1 cellular context compared by ENCODE assay signal in the genomic region with DNA sequence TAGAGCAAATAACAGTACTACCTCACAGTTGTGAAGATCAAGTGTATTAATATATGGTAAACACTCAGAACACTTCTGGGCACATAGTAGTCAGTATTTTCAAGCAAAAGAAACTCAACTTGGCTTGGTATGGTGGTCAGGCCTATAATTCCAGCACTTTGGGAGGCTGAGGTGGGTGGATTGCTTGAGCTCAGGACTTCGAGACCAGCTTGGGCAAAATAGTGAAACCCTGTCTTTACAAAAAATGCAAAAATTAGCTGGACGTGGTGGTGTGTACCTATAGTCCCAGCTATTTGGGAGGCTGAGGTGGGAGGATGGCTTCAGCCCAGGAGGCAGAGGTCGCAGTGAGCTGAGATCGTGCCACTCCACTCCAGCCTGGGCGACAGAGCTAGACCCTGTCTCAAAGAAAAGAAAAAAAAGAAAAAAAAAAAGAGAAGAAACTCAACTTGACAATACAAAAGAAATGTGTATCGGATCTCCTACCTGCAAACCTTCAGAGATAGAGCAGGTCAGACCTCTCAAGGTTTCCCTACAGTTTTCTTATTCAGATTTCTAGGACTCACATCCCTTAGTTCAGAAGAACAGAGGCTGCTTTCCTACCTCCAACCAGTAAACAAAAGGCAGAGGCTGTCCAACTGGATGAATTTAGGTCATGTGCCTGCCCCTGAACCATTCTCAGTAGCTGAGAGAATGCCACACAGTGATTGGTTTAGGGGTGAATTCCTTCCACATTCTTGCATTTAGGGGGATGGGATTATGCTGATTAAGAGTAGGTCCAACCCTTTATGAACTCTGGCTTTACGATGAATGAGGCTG.
A peak's percentile ranks its signal among the peaks of the same experiment; 100 is the strongest.
TF ChIP-seq lines count a peak whose summit lies in the region.

No MANE protein-coding gene starts in this region.

TF ChIP-seq in H1, 55 proteins besides CTCF, POLR2A, EP300 and RAD21:
- no peak for TF ChIP-seq EGR1 (IDR thresholded peaks at IDR 0.05; ENCODE audit: borderline replicate concordance, low read depth, low read length)
- TF ChIP-seq MAFK (IDR thresholded peaks at IDR 0.05; ENCODE audit: low read depth, low read length) = no peak
- TF ChIP-seq SP1 (IDR thresholded peaks at IDR 0.05; ENCODE audit: low read depth, low read length) = peak; percentile 95
- TF ChIP-seq SRF (IDR thresholded peaks at IDR 0.05; ENCODE audit: low read depth, low read length) = no peak
- TF ChIP-seq RFX5 (IDR thresholded peaks at IDR 0.05; ENCODE audit: borderline replicate concordance, low read depth, low read length) = no peak
- no peak for TF ChIP-seq JUN (IDR thresholded peaks at IDR 0.05; ENCODE audit: low read depth, low read length)
- TF ChIP-seq POU5F1 (IDR thresholded peaks at IDR 0.05; ENCODE audit: low read depth, low read length) = peak; percentile 83; the same call in 1 of the 2 replicates
- no peak for TF ChIP-seq TAF7 (optimal IDR thresholded peaks at IDR 0.05; ENCODE audit: borderline replicate concordance, low read depth, low read length)
- TF ChIP-seq BRCA1 (IDR thresholded peaks at IDR 0.05; ENCODE audit: low read depth, low read length) = no peak
- TF ChIP-seq, protein P1, sequence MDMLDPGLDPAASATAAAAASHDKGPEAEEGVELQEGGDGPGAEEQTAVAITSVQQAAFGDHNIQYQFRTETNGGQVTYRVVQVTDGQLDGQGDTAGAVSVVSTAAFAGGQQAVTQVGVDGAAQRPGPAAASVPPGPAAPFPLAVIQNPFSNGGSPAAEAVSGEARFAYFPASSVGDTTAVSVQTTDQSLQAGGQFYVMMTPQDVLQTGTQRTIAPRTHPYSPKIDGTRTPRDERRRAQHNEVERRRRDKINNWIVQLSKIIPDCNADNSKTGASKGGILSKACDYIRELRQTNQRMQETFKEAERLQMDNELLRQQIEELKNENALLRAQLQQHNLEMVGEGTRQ (IDR thresholded peaks at IDR 0.05; ENCODE audit: low read length) = peak; percentile 82
- no peak for TF ChIP-seq SIRT6 (IDR thresholded peaks at IDR 0.05; ENCODE audit: low read length)
- TF ChIP-seq SIN3A (conservative IDR thresholded peaks at IDR 0.05 in 1 of 2, IDR thresholded peaks at IDR 0.05 in 1 of 2; ENCODE audit: low read depth in 1 of 2, low read length in 2 of 2) = no peak; a peak in 1 of 4 replicates
- TF ChIP-seq KDM1A (IDR thresholded peaks at IDR 0.05; ENCODE audit: borderline replicate concordance, low read length) = peak; percentile 37; the same call in 1 of the 2 replicates
- TF ChIP-seq TAF1 (IDR thresholded peaks at IDR 0.05; ENCODE audit: low read depth, low read length) = 0 out of 2 replicates have a peak, but pooled peaks have one; percentile 46
- TF ChIP-seq CREB1 (IDR thresholded peaks at IDR 0.05) = no peak
- no peak for TF ChIP-seq GTF2F1 (IDR thresholded peaks at IDR 0.05; ENCODE audit: borderline replicate concordance, low read depth, low read length)
- no peak for TF ChIP-seq HDAC6 (IDR thresholded peaks at IDR 0.05; ENCODE audit: low read depth, low read length)
- no peak for TF ChIP-seq GABPA (IDR thresholded peaks at IDR 0.05; ENCODE audit: borderline replicate concordance, insufficient read depth, low read length)
- TF ChIP-seq RBBP5 (IDR thresholded peaks at IDR 0.05; ENCODE audit: borderline replicate concordance, low read depth, low read length) = no peak
- TF ChIP-seq NANOG (IDR thresholded peaks at IDR 0.05; ENCODE audit: insufficient read depth, low read depth, low read length, poor library complexity, severe bottlenecking) = no peak
- TF ChIP-seq POLR2AphosphoS5 (IDR thresholded peaks at IDR 0.05; ENCODE audit: low read depth, low read length) = peak; percentile 39; the same call in 1 of the 2 replicates
- no peak for TF ChIP-seq BCL11A (IDR thresholded peaks at IDR 0.05; ENCODE audit: low read depth in 2 of 2, low read length in 2 of 2)
- TF ChIP-seq CHD1 (IDR thresholded peaks at IDR 0.05; ENCODE audit: low read depth, low read length) = no peak
- TF ChIP-seq, protein P2, sequence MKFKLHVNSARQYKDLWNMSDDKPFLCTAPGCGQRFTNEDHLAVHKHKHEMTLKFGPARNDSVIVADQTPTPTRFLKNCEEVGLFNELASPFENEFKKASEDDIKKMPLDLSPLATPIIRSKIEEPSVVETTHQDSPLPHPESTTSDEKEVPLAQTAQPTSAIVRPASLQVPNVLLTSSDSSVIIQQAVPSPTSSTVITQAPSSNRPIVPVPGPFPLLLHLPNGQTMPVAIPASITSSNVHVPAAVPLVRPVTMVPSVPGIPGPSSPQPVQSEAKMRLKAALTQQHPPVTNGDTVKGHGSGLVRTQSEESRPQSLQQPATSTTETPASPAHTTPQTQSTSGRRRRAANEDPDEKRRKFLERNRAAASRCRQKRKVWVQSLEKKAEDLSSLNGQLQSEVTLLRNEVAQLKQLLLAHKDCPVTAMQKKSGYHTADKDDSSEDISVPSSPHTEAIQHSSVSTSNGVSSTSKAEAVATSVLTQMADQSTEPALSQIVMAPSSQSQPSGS (IDR thresholded peaks at IDR 0.05; ENCODE audit: low read length) = no peak
- TF ChIP-seq, protein P3, sequence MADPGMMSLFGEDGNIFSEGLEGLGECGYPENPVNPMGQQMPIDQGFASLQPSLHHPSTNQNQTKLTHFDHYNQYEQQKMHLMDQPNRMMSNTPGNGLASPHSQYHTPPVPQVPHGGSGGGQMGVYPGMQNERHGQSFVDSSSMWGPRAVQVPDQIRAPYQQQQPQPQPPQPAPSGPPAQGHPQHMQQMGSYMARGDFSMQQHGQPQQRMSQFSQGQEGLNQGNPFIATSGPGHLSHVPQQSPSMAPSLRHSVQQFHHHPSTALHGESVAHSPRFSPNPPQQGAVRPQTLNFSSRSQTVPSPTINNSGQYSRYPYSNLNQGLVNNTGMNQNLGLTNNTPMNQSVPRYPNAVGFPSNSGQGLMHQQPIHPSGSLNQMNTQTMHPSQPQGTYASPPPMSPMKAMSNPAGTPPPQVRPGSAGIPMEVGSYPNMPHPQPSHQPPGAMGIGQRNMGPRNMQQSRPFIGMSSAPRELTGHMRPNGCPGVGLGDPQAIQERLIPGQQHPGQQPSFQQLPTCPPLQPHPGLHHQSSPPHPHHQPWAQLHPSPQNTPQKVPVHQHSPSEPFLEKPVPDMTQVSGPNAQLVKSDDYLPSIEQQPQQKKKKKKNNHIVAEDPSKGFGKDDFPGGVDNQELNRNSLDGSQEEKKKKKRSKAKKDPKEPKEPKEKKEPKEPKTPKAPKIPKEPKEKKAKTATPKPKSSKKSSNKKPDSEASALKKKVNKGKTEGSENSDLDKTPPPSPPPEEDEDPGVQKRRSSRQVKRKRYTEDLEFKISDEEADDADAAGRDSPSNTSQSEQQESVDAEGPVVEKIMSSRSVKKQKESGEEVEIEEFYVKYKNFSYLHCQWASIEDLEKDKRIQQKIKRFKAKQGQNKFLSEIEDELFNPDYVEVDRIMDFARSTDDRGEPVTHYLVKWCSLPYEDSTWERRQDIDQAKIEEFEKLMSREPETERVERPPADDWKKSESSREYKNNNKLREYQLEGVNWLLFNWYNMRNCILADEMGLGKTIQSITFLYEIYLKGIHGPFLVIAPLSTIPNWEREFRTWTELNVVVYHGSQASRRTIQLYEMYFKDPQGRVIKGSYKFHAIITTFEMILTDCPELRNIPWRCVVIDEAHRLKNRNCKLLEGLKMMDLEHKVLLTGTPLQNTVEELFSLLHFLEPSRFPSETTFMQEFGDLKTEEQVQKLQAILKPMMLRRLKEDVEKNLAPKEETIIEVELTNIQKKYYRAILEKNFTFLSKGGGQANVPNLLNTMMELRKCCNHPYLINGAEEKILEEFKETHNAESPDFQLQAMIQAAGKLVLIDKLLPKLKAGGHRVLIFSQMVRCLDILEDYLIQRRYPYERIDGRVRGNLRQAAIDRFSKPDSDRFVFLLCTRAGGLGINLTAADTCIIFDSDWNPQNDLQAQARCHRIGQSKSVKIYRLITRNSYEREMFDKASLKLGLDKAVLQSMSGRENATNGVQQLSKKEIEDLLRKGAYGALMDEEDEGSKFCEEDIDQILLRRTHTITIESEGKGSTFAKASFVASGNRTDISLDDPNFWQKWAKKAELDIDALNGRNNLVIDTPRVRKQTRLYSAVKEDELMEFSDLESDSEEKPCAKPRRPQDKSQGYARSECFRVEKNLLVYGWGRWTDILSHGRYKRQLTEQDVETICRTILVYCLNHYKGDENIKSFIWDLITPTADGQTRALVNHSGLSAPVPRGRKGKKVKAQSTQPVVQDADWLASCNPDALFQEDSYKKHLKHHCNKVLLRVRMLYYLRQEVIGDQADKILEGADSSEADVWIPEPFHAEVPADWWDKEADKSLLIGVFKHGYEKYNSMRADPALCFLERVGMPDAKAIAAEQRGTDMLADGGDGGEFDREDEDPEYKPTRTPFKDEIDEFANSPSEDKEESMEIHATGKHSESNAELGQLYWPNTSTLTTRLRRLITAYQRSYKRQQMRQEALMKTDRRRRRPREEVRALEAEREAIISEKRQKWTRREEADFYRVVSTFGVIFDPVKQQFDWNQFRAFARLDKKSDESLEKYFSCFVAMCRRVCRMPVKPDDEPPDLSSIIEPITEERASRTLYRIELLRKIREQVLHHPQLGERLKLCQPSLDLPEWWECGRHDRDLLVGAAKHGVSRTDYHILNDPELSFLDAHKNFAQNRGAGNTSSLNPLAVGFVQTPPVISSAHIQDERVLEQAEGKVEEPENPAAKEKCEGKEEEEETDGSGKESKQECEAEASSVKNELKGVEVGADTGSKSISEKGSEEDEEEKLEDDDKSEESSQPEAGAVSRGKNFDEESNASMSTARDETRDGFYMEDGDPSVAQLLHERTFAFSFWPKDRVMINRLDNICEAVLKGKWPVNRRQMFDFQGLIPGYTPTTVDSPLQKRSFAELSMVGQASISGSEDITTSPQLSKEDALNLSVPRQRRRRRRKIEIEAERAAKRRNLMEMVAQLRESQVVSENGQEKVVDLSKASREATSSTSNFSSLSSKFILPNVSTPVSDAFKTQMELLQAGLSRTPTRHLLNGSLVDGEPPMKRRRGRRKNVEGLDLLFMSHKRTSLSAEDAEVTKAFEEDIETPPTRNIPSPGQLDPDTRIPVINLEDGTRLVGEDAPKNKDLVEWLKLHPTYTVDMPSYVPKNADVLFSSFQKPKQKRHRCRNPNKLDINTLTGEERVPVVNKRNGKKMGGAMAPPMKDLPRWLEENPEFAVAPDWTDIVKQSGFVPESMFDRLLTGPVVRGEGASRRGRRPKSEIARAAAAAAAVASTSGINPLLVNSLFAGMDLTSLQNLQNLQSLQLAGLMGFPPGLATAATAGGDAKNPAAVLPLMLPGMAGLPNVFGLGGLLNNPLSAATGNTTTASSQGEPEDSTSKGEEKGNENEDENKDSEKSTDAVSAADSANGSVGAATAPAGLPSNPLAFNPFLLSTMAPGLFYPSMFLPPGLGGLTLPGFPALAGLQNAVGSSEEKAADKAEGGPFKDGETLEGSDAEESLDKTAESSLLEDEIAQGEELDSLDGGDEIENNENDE (IDR thresholded peaks at IDR 0.05; ENCODE audit: insufficient replicate concordance, low read length) = no peak
- TF ChIP-seq CBX5 (IDR thresholded peaks at IDR 0.05; ENCODE audit: low read depth, low read length) = no peak
- no peak for TF ChIP-seq CEBPB (IDR thresholded peaks at IDR 0.05; ENCODE audit: low read depth, low read length)
- TF ChIP-seq BACH1 (IDR thresholded peaks at IDR 0.05; ENCODE audit: low read length) = no peak
- TF ChIP-seq RNF2 (IDR thresholded peaks at IDR 0.05; ENCODE audit: borderline replicate concordance, low read depth, low read length, missing control alignments, poor library complexity, severe bottlenecking) = no peak
- no peak; the same call in 1 of the 2 replicates for TF ChIP-seq CHD2 (IDR thresholded peaks at IDR 0.05; ENCODE audit: low read length)
- TF ChIP-seq, protein P4, sequence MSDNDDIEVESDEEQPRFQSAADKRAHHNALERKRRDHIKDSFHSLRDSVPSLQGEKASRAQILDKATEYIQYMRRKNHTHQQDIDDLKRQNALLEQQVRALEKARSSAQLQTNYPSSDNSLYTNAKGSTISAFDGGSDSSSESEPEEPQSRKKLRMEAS (IDR thresholded peaks at IDR 0.05) = no peak; the same call in 1 of the 2 replicates
- no peak for TF ChIP-seq CBX8 (IDR thresholded peaks at IDR 0.05; ENCODE audit: borderline replicate concordance, low read depth, low read length)
- peak; percentile 99 for TF ChIP-seq TEAD4 (IDR thresholded peaks at IDR 0.05; ENCODE audit: low read depth, low read length)
- TF ChIP-seq RXRA (IDR thresholded peaks at IDR 0.05; ENCODE audit: insufficient read depth, low read depth, low read length) = no peak
- TF ChIP-seq KDM4A (IDR thresholded peaks at IDR 0.05; ENCODE audit: low read depth, low read length, severe bottlenecking) = no peak
- no peak for TF ChIP-seq FOSL1 (IDR thresholded peaks at IDR 0.05; ENCODE audit: insufficient read depth, low read depth, low read length)
- no peak for TF ChIP-seq YY1 (IDR thresholded peaks at IDR 0.05; ENCODE audit: low read depth, low read length)
- TF ChIP-seq CTBP2 (IDR thresholded peaks at IDR 0.05; ENCODE audit: borderline replicate concordance, insufficient read depth, insufficient read length, low read length) = no peak
- TF ChIP-seq TCF12 (IDR thresholded peaks at IDR 0.05; ENCODE audit: low read depth, low read length) = no peak
- TF ChIP-seq ASH2L (IDR thresholded peaks at IDR 0.05; ENCODE audit: low read length) = peak; percentile 77
- TF ChIP-seq TBP (IDR thresholded peaks at IDR 0.05; ENCODE audit: low read depth, low read length) = peak; percentile 52
- TF ChIP-seq, protein P5, sequence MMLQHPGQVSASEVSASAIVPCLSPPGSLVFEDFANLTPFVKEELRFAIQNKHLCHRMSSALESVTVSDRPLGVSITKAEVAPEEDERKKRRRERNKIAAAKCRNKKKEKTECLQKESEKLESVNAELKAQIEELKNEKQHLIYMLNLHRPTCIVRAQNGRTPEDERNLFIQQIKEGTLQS (IDR thresholded peaks at IDR 0.05; ENCODE audit: insufficient read depth, low read depth, low read length) = 0 out of 2 replicates have a peak, but pooled peaks have one; percentile 39
- TF ChIP-seq, protein P6, sequence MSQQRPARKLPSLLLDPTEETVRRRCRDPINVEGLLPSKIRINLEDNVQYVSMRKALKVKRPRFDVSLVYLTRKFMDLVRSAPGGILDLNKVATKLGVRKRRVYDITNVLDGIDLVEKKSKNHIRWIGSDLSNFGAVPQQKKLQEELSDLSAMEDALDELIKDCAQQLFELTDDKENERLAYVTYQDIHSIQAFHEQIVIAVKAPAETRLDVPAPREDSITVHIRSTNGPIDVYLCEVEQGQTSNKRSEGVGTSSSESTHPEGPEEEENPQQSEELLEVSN (IDR thresholded peaks at IDR 0.05) = no peak
- no peak for TF ChIP-seq SP4 (IDR thresholded peaks at IDR 0.05; ENCODE audit: low read length)
- TF ChIP-seq EZH2 (IDR thresholded peaks at IDR 0.05; ENCODE audit: low read depth, low read length, severe bottlenecking) = no peak
- no peak for TF ChIP-seq PHF8 (conservative IDR thresholded peaks at IDR 0.05; ENCODE audit: low read depth, low read length)
- TF ChIP-seq NRF1 (IDR thresholded peaks at IDR 0.05; ENCODE audit: low read depth, low read length) = no peak
- TF ChIP-seq KDM5A (IDR thresholded peaks at IDR 0.05; ENCODE audit: low read length) = no peak
- TF ChIP-seq HDAC2 (IDR thresholded peaks at IDR 0.05; ENCODE audit: borderline replicate concordance in 1 of 2, low read depth in 2 of 2, low read length in 2 of 2) = no peak
- TF ChIP-seq JUND (IDR thresholded peaks at IDR 0.05; ENCODE audit: low read length) = 0 out of 2 replicates have a peak, but pooled peaks have one; percentile 2
- TF ChIP-seq SUZ12 (IDR thresholded peaks at IDR 0.05; ENCODE audit: low read length) = no peak
- TF ChIP-seq SIX5 (IDR thresholded peaks at IDR 0.05; ENCODE audit: low read depth, low read length) = no peak
- no peak for TF ChIP-seq ZNF274 (IDR thresholded peaks at IDR 0.05; ENCODE audit: borderline replicate concordance, extremely low read depth, low read length)
- TF ChIP-seq SAP30 (IDR thresholded peaks at IDR 0.05; ENCODE audit: insufficient read depth, insufficient replicate concordance, low read length) = no peak
- TF ChIP-seq SP2 (IDR thresholded peaks at IDR 0.05; ENCODE audit: low read length) = no peak
